Comparison of ENCODE assay signal across 12 cellular contexts in genomic region chr18:22856870-22857269, GRCh38.
"Had no signal": no experiment of that assay in that cellular context is flagged by ENCODE, and none has a peak within 500 bp of the region (broad histone marks: within the 10 kb centered on the region; RNA-seq: fewer than 3 reads in every experiment).

No MANE protein-coding gene starts in this region.

- H3K4me3 ChIP-seq: gastrocnemius medialis, left lung, thoracic aorta, uterus had no signal

- H3K4me1 ChIP-seq: gastrocnemius medialis, left lung, uterus had no signal

- H3K27me3 ChIP-seq: gastrocnemius medialis, left lung, uterus had no signal

- H3K36me3 ChIP-seq: gastrocnemius medialis, left lung, thoracic aorta, uterus had no signal

- H3K9me3 ChIP-seq: gastrocnemius medialis, left lung, thoracic aorta, uterus had no signal

- DNase-seq: activated T-cell treated with anti-CD3 and anti-CD28 coated beads, Interleukin-2, amount 50 U/mL, for 1 hour; anterior cingulate cortex; gastrocnemius medialis; immature natural killer cell; left lung; mesenchymal stem cell; stimulated activated CD4-positive, alpha-beta T cell treated with anti-CD3 and anti-CD28 coated beads, Interleukin-15, amount 100 ng/mL, for 24 hours; stimulated activated CD4-positive, alpha-beta T cell treated with anti-CD3 and anti-CD28 coated beads, Interleukin-4, amount 100 ng/mL, for 24 hours; stimulated activated naive CD8-positive, alpha-beta T cell treated with anti-CD3 and anti-CD28 coated beads, Interleukin-15, amount 100 ng/mL, for 72 hours; uterus had no signal

- ATAC-seq: activated CD4-positive, CD25-positive, alpha-beta regulatory T cell treated with anti-CD3 and anti-CD28 coated beads, Interleukin-2, amount 50 U/mL, for 24 hours; gastrocnemius medialis; left lung; stimulated activated naive CD8-positive, alpha-beta T cell treated with anti-CD3 and anti-CD28 coated beads, Interleukin-15, amount 100 ng/mL, for 72 hours had no signal

- H3K27ac ChIP-seq: gastrocnemius medialis, left lung, thoracic aorta, uterus had no signal
